In genomic region chr17:50145532-50146229, GRCh38 we compare ENCODE assay signal across 9 cellular contexts. TPM values are rescaled to one million over a fixed set of nuclear protein-coding genes. Genes with fewer than 3 reads are reported as not detected.
DNase-seq lines count a peak whose midpoint lies in the region; ATAC-seq and TF ChIP-seq lines count a peak whose summit lies in the region.
"Had no signal": no experiment of that assay in that cellular context is flagged by ENCODE, and none has a peak within 500 bp of the region (broad histone marks: within the 10 kb centered on the region; RNA-seq: fewer than 3 reads in every experiment).

No MANE protein-coding gene starts in this region.

- H3K36me3 ChIP-seq in CD8-positive, alpha-beta T cell (ENCODE audit: insufficient read depth, low read length): peaks cover 16% of the 10 kb centered on the region
- H3K36me3 ChIP-seq in psoas muscle (ENCODE audit: insufficient read depth in 1 of 2, low read depth in 1 of 2): peaks cover 7 to 46% of the 10 kb centered on the region in 2 donors

- intact Hi-C loops in CD8-positive, alpha-beta T cell (cut with DNase I, micrococcal nuclease): no loop called here
- intact Hi-C loops in psoas muscle (cut with DNase I): loop anchor here in 1 of 2 donors (5.0 kb wide), 1 partner anchor 33 kb away; no protein-coding TSS in a partner anchor

- peak overlapping the region; percentile 56 for H3K27ac Mint-ChIP-seq in CD8-positive, alpha-beta T cell

- H3K4me3 Mint-ChIP-seq in CD8-positive, alpha-beta T cell: peak overlapping the region; percentile 91

- H3K9me3 ChIP-seq in CD8-positive, alpha-beta T cell (ENCODE audit: low read length): no peaks in the 10 kb centered on the region
- H3K9me3 ChIP-seq in psoas muscle: no peaks in the 10 kb centered on the region

- DNase-seq in CD8-positive, alpha-beta T cell: no peak
- DNase-seq in NCI-H2171 (lab: John Stamatoyannopoulos, UW) (peak; percentile 33), psoas muscle (peak in 1 of 2 donors; percentile 48), middle frontal gyrus (ENCODE audit: extremely low spot score, low spot score) (no peak), NCI-H526 treated with DMSO at 0.1 percent for 48 hours (lab: John Stamatoyannopoulos, UW) (no peak)
- DNase-seq: SW 1271 had no signal

- POLR2A ChIA-PET in CD8-positive, alpha-beta T cell (lab: Charles Lee): interaction anchor here (1.4 to 2.2 kb wide), 2 partner anchors 9 to 16 kb away, joined by 3 to 8 read pairs; no protein-coding TSS in a partner anchor

- WGBS in psoas muscle, 3 donors: 66 to 72% (median 71%) methylated on average over 10 to 11 of the region's 11 CpGs

- no peak for ATAC-seq in CD8-positive, alpha-beta T cell
- ATAC-seq in psoas muscle (no peak), GM21786 (IDR thresholded peaks at IDR 0.05; ENCODE audit: unreplicated experiment) (no peak), GM19023 (IDR thresholded peaks at IDR 0.05; ENCODE audit: unreplicated experiment) (no peak)

- H3K9me3 Mint-ChIP-seq in CD8-positive, alpha-beta T cell: no peaks in the 10 kb centered on the region

- no peak overlapping the region for H3K4me3 ChIP-seq in CD8-positive, alpha-beta T cell (ENCODE audit: low read depth, low read length)
- peak overlapping the region; percentile 16 for H3K4me3 ChIP-seq in psoas muscle

- CTCF ChIA-PET in CD8-positive, alpha-beta T cell (lab: Charles Lee): interaction anchor here (0.7 to 3.3 kb wide), 6 partner anchors 12 to 24 kb away, joined by 3 to 29 read pairs (median 6); no protein-coding TSS in a partner anchor

- no peaks in the 10 kb centered on the region for H3K27me3 ChIP-seq in CD8-positive, alpha-beta T cell (ENCODE audit: insufficient read depth, low read length)
- no peaks in the 10 kb centered on the region for H3K27me3 ChIP-seq in psoas muscle (ENCODE audit: insufficient read depth in 3 of 3, low read length in 2 of 3)

- no peaks in the 10 kb centered on the region for H3K27me3 Mint-ChIP-seq in CD8-positive, alpha-beta T cell (ENCODE audit: low read depth)

- peaks cover 69% of the 10 kb centered on the region for H3K4me1 ChIP-seq in CD8-positive, alpha-beta T cell (ENCODE audit: insufficient read depth, low read length)
- peaks cover 42% of the 10 kb centered on the region for H3K4me1 ChIP-seq in psoas muscle

- H3K27ac ChIP-seq in CD8-positive, alpha-beta T cell (ENCODE audit: low read depth, low read length): no peak overlapping the region
- peak overlapping the region; percentile 29 for H3K27ac ChIP-seq in cingulate gyrus (ENCODE audit: low read depth, low read length)
- H3K27ac ChIP-seq in psoas muscle: peak overlapping the region; percentile 36

- no peak for TF ChIP-seq CTCF in CD8-positive, alpha-beta T cell (IDR thresholded peaks at IDR 0.05)
- no peak for TF ChIP-seq CTCF in psoas muscle (IDR thresholded peaks at IDR 0.05)

- peaks cover 57% of the 10 kb centered on the region for H3K36me3 Mint-ChIP-seq in CD8-positive, alpha-beta T cell

- H3K4me1 Mint-ChIP-seq in CD8-positive, alpha-beta T cell (ENCODE audit: low read depth): peaks cover 72% of the 10 kb centered on the region

RNA-seq across cellular contexts. Expression of gene PPP1R9B, which starts 4.8 kb away (rescaled TPM):
- total RNA-seq in CD8-positive, alpha-beta T cell: 10 to 100 TPM; 64.3 TPM
- 10 to 100 TPM; 15.1 to 26.5 (median 18.4) TPM for total RNA-seq in psoas muscle
- polyA plus RNA-seq in psoas muscle: 10 to 100 TPM in 2 of 3 donors, 1 to 10 TPM in 1; 7.0 to 11.3 (median 11.0) TPM

RNA-seq across cellular contexts. Expression of gene SAMD14, which starts 15.7 kb away (rescaled TPM):
- under 1 TPM; 0.31 to 0.62 TPM for total RNA-seq in CD8-positive, alpha-beta T cell
- 1 to 10 TPM in 3 of 4 donors, under 1 TPM in 1; 0.55 to 2.7 (median 1.3) TPM for total RNA-seq in psoas muscle
- 1 to 10 TPM in 1 of 3 donors, under 1 TPM in 2; 0.64 to 1.3 (median 0.98) TPM for polyA plus RNA-seq in psoas muscle

RNA-seq across cellular contexts. Expression of gene SGCA, which starts 20.1 kb away (rescaled TPM):
- total RNA-seq in CD8-positive, alpha-beta T cell: under 1 TPM in 1 of 2 experiments, not detected in 1; 0.25 TPM
- 100 to 1,000 TPM; 245 to 291 (median 266) TPM for total RNA-seq in psoas muscle
- polyA plus RNA-seq in psoas muscle: 100 to 1,000 TPM; 120 to 254 (median 151) TPM

RNA-seq across cellular contexts. Expression of gene PDK2, which starts 50.5 kb away (rescaled TPM):
- 10 to 100 TPM in 1 of 2 experiments, 1 to 10 TPM in 1; 8.4 to 10.4 TPM for total RNA-seq in CD8-positive, alpha-beta T cell
- total RNA-seq in psoas muscle: 100 to 1,000 TPM in 2 of 4 donors, 10 to 100 TPM in 2; 79.3 to 213 (median 110) TPM
- 10 to 100 TPM; 50.3 to 99.4 (median 55.2) TPM for polyA plus RNA-seq in psoas muscle

RNA-seq across cellular contexts. Expression of gene COL1A1, which starts 55.8 kb away (rescaled TPM):
- total RNA-seq in CD8-positive, alpha-beta T cell: 10 to 100 TPM; 37.2 to 43.8 TPM
- total RNA-seq in psoas muscle: 10 to 100 TPM; 10.2 to 46.6 (median 18.7) TPM
- 1 to 10 TPM; 2.3 to 5.4 (median 3.3) TPM for polyA plus RNA-seq in psoas muscle

Comparison
In these comparisons a context has a peak if more than half of its experiments do, and no peak if none do; other contexts are left out.
1. RNA of gene SGCA, which starts 20.1 kb away (total RNA-seq): 245 to 291 TPM in psoas muscle; 0.25 TPM in CD8-positive, alpha-beta T cell; every median in the first group is over 100 times any median in the second.